ENCODE assay signal across 25 cellular contexts in genomic region chr6:145469021-145469420, GRCh38.
"Had no signal": no experiment of that assay in that cellular context is flagged by ENCODE, and none has a peak within 500 bp of the region (broad histone marks: within the 10 kb centered on the region; RNA-seq: fewer than 3 reads in every experiment).

No MANE protein-coding gene starts in this region.

- ATAC-seq: activated CD4-positive, alpha-beta T cell treated with anti-CD3 and anti-CD28 coated beads for 36 hours; activated naive CD4-positive, alpha-beta T cell treated with anti-CD3 and anti-CD28 coated beads, Interleukin-2, amount 50 U/mL, for 72 hours; activated T-cell treated with anti-CD3 and anti-CD28 coated beads, Interleukin-2, amount 50 U/mL, for 72 hours had no signal

- H3K36me3 ChIP-seq: ascending aorta, breast epithelium, cardiac muscle cell, colonic mucosa, esophagus squamous epithelium had no signal

- DNase-seq: activated CD4-positive, alpha-beta memory T cell treated with anti-CD3 and anti-CD28 coated beads for 36 hours; activated CD4-positive, alpha-beta T cell treated with anti-CD3 and anti-CD28 coated beads for 36 hours; activated CD4-positive, alpha-beta T cell treated with anti-CD3 and anti-CD28 coated beads, Interleukin-2, amount 10 ng/mL, durations not matched to agents 24 days and 14 days; activated CD4-positive, CD25-positive, alpha-beta regulatory T cell; activated CD4-positive, CD25-positive, alpha-beta regulatory T cell treated with anti-CD3 and anti-CD28 coated beads, Interleukin-2, amount 50 U/mL, for 72 hours; activated CD8-positive, alpha-beta memory T cell treated with anti-CD3 and anti-CD28 coated beads, Interleukin-2, amount 50 U/mL, for 48 hours; activated gamma-delta T cell; activated naive CD4-positive, alpha-beta T cell; activated naive CD4-positive, alpha-beta T cell treated with anti-CD3 and anti-CD28 coated beads, Interleukin-2, amount 10 ng/mL, durations not matched to agents 7 days and 5 days; activated naive CD8-positive, alpha-beta T cell treated with anti-CD3 and anti-CD28 coated beads, Interleukin-2, amount 10 ng/mL, durations not matched to agents 7 days and 5 days; activated T-cell treated with anti-CD3 and anti-CD28 coated beads for 4 hours; activated T-cell treated with anti-CD3 and anti-CD28 coated beads, Interleukin-2, amount 50 U/mL, for 24 hours; activated T-cell treated with anti-CD3 and anti-CD28 coated beads, Interleukin-2, amount 50 U/mL, for 72 hours; central memory CD4-positive, alpha-beta T cell; cerebellar nuclear complex; colonic mucosa; effector CD8-positive, alpha-beta T cell; esophagus squamous epithelium; head of caudate nucleus; T-helper 9 cell had no signal

- H3K4me1 ChIP-seq: ascending aorta, breast epithelium, colonic mucosa, esophagus squamous epithelium had no signal

- H3K4me3 ChIP-seq: ascending aorta, breast epithelium, cardiac muscle cell, colonic mucosa, esophagus squamous epithelium had no signal

- H3K9me3 ChIP-seq: colonic mucosa had no signal

- H3K27ac ChIP-seq: ascending aorta, breast epithelium, cardiac muscle cell, colonic mucosa, epithelial cell of prostate, esophagus squamous epithelium had no signal

- H3K27me3 ChIP-seq: ascending aorta, breast epithelium, cardiac muscle cell, colonic mucosa, esophagus squamous epithelium had no signal
